ENCODE assay signal across 10 cellular contexts in the genomic region with DNA sequence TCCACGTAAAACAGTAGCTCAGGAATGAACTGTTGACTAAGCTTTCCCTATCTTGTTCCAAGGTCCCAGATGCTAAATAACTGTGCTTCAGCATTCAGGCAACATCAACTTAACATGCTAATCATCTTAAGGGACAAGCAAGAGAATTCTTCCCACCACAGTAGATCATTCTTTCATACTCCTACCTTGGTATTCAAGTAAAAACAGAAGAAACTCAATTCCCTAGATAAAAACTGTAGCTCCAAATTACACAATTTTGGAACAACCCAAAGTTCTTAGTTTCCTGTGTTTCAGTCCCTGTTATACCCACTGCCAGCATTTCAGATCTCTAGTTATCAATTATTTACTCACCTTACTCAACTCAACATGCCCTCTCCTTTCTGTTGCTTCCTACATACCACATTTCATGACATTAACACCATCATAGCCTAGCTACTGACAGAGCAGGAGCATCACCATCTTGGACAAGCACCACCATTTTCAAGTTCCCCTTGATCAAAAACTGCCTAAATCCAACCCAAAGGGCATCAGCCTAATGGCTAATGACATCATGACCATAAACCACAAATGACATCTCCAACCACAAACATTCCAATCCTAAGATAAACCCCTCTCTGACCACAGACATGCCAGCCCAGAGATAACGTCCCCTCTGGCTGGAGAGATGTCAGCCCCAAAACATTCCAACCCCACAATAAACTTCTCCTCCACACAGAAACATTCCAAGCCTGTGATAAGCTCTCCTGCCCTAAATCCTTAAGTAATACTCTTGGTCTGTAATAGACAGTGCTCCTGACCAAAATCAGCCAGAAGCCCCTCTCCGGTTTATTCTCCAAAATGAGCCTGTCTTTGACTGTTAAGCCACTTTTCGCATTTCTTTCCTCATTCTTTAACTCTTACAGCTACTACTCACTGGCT.
DNase-seq lines count a peak whose midpoint lies in the region; ATAC-seq and TF ChIP-seq lines count a peak whose summit lies in the region.
"Had no signal": no experiment of that assay in that cellular context is flagged by ENCODE, and none has a peak within 500 bp of the region (broad histone marks: within the 10 kb centered on the region; RNA-seq: fewer than 3 reads in every experiment).

No MANE protein-coding gene starts in this region.

- H3K27ac ChIP-seq in breast epithelium, result no peak overlapping the region
- H3K27ac ChIP-seq: C4-2B had no signal

- no peak overlapping the region for H3K27ac Mint-ChIP-seq in MCF 10A (ENCODE audit: low read depth, unreplicated experiment)
- H3K27ac Mint-ChIP-seq in stimulated activated naive B cell treated with anti-CD40 and anti-IgM and Interleukin-4, amounts not matched to agents 10 μg/mL and 1 μg/mL and 100 μg/mL, for 72 hours, result peak overlapping the region; percentile 84

- H3K36me3 ChIP-seq in breast epithelium, result no peaks in the 10 kb centered on the region

- H3K4me3 ChIP-seq in breast epithelium (no peak overlapping the region), fibroblast of the aortic adventitia (ENCODE audit: low read depth, low read length) (no peak overlapping the region)

- H3K9me3 ChIP-seq in breast epithelium, result no peaks in the 10 kb centered on the region

- POLR2A ChIA-PET in MCF 10A (lab: Yijun Ruan, JAX), result interaction anchor here (0.7 to 1.1 kb wide), 2 partner anchors 21 to 81 kb away, joined by 3 read pairs; no protein-coding TSS in a partner anchor

- no peaks in the 10 kb centered on the region for H3K9me3 Mint-ChIP-seq in MCF 10A (ENCODE audit: unreplicated experiment)
- peaks cover 0 to 4% of the 10 kb centered on the region in 2 donors for H3K9me3 Mint-ChIP-seq in stimulated activated naive B cell treated with anti-CD40 and anti-IgM and Interleukin-4, amounts not matched to agents 10 μg/mL and 1 μg/mL and 100 μg/mL, for 72 hours

- H3K27me3 Mint-ChIP-seq in MCF 10A (ENCODE audit: insufficient read depth, unreplicated experiment), result no peaks in the 10 kb centered on the region
- H3K27me3 Mint-ChIP-seq in stimulated activated naive B cell treated with anti-CD40 and anti-IgM and Interleukin-4, amounts not matched to agents 10 μg/mL and 1 μg/mL and 100 μg/mL, for 72 hours, result no peaks in the 10 kb centered on the region

- CTCF ChIA-PET in MCF 10A (lab: Yijun Ruan, JAX), result interaction anchor here (0.8 kb wide), 1 partner anchor 47 kb away, joined by 3 read pairs; no protein-coding TSS in a partner anchor

- H3K4me3 Mint-ChIP-seq in MCF 10A (ENCODE audit: unreplicated experiment), result no peak overlapping the region
- H3K4me3 Mint-ChIP-seq in stimulated activated naive B cell treated with anti-CD40 and anti-IgM and Interleukin-4, amounts not matched to agents 10 μg/mL and 1 μg/mL and 100 μg/mL, for 72 hours, result peak overlapping the region; percentile 3 to 5

- no peak for ATAC-seq in stimulated activated naive B cell treated with anti-CD40 and anti-IgM and Interleukin-4, amounts not matched to agents 10 μg/mL and 1 μg/mL and 100 μg/mL, for 72 hours (replicated peaks)
- ATAC-seq in HG02938 (IDR thresholded peaks at IDR 0.05; ENCODE audit: unreplicated experiment) (no peak), GM21619 (IDR thresholded peaks at IDR 0.05; ENCODE audit: unreplicated experiment) (no peak)

- TF ChIP-seq CTCF in MCF 10A (IDR thresholded peaks at IDR 0.05; ENCODE audit: unreplicated experiment), result no peak
- TF ChIP-seq CTCF in breast epithelium (IDR thresholded peaks at IDR 0.05), result no peak
- no peak for TF ChIP-seq CTCF in fibroblast of the aortic adventitia (IDR thresholded peaks at IDR 0.05; ENCODE audit: insufficient read depth, low read length)

- peaks cover 19% of the 10 kb centered on the region for H3K4me1 Mint-ChIP-seq in MCF 10A (ENCODE audit: insufficient read depth, unreplicated experiment)
- peaks cover 47 to 76% of the 10 kb centered on the region in 2 donors for H3K4me1 Mint-ChIP-seq in stimulated activated naive B cell treated with anti-CD40 and anti-IgM and Interleukin-4, amounts not matched to agents 10 μg/mL and 1 μg/mL and 100 μg/mL, for 72 hours

- DNase-seq in MCF 10A (ENCODE audit: unreplicated experiment) (peak; percentile 3), breast epithelium (ENCODE audit: low spot score in 2 of 2) (no peak), SW 1271 (lab: John Stamatoyannopoulos, UW) (peak; percentile 11 to 72), fibroblast of the aortic adventitia (ENCODE audit: low read depth) (peak; percentile 99), NCI-H2107 treated with DMSO at 0.1 percent for 48 hours (lab: John Stamatoyannopoulos, UW; ENCODE audit: unreplicated experiment) (no peak)
- no peak for DNase-seq in stimulated activated naive B cell treated with anti-CD40 and anti-IgM and Interleukin-4, amounts not matched to agents 10 μg/mL and 1 μg/mL and 100 μg/mL, for 72 hours
- DNase-seq: activated gamma-delta T cell treated with Interleukin-2 at 50 U/mL for 16 hours had no signal

- TF ChIP-seq POLR2A in breast epithelium (IDR thresholded peaks at IDR 0.05), result no peak

- H3K36me3 Mint-ChIP-seq in MCF 10A (ENCODE audit: insufficient read depth, unreplicated experiment), result peaks cover 10% of the 10 kb centered on the region
- H3K36me3 Mint-ChIP-seq in stimulated activated naive B cell treated with anti-CD40 and anti-IgM and Interleukin-4, amounts not matched to agents 10 μg/mL and 1 μg/mL and 100 μg/mL, for 72 hours, result peaks cover 12 to 22% of the 10 kb centered on the region in 2 donors

- no peaks in the 10 kb centered on the region for H3K27me3 ChIP-seq in breast epithelium

- BruUV-seq in MCF 10A (replicated peaks; lab: Mats Ljungman, UMichigan), result no TSS peak

- no peaks in the 10 kb centered on the region for H3K4me1 ChIP-seq in breast epithelium

- intact Hi-C loops in MCF 10A (cut with micrococcal nuclease), result no loop called here
- intact Hi-C loops in breast epithelium (cut with DNase I; ENCODE audit: low total_unique reads), result no loop called here

Comparison
In these comparisons a context has a peak if more than half of its experiments do, and no peak if none do; other contexts are left out.
1. DNase-seq: peak in MCF 10A (single experiment), SW 1271 (2 of 2) and fibroblast of the aortic adventitia (single experiment); none in breast epithelium (0 of 2), stimulated activated naive B cell treated with anti-CD40 and anti-IgM and Interleukin-4, amounts not matched to agents 10 μg/mL and 1 μg/mL and 100 μg/mL, for 72 hours (single experiment) and NCI-H2107 treated with DMSO at 0.1 percent for 48 hours (single experiment).